24 cellular contexts compared by ENCODE assay signal in genomic region chr6:161076211-161076677, GRCh38.
DNase-seq lines count a peak whose midpoint lies in the region; ATAC-seq and TF ChIP-seq lines count a peak whose summit lies in the region.
"Had no signal": no experiment of that assay in that cellular context is flagged by ENCODE, and none has a peak within 500 bp of the region (broad histone marks: within the 10 kb centered on the region; RNA-seq: fewer than 3 reads in every experiment).

No MANE protein-coding gene starts in this region.

- H3K4me3 Mint-ChIP-seq in glutamatergic neuron (ENCODE audit: unreplicated experiment), result no peak overlapping the region
- H3K4me3 Mint-ChIP-seq: activated B cell treated with CpG ODN at 0.5 μM for 24 hours; memory B cell; naive B cell; T-helper 1 cell treated with Interleukin-12 subunit alpha and Interleukin-12 subunit beta and Interleukin-4 antibody, amounts not matched to agents 30 μg/mL and 1 μg/mL, for 36 hours had no signal

- H3K9me3 Mint-ChIP-seq in glutamatergic neuron (ENCODE audit: unreplicated experiment), result peaks cover 2% of the 10 kb centered on the region
- H3K9me3 Mint-ChIP-seq: activated B cell treated with CpG ODN at 0.5 μM for 24 hours; memory B cell; naive B cell; T-helper 1 cell treated with Interleukin-12 subunit alpha and Interleukin-12 subunit beta and Interleukin-4 antibody, amounts not matched to agents 30 μg/mL and 1 μg/mL, for 36 hours had no signal

- no peak overlapping the region for H3K4me3 ChIP-seq in WERI-Rb-1 (ENCODE audit: low read depth, low read length)
- H3K4me3 ChIP-seq in coronary artery, result no peak overlapping the region
- H3K4me3 ChIP-seq: adrenal gland, esophagus muscularis mucosa, gastroesophageal sphincter, ovary, right lobe of liver, upper lobe of right lung had no signal

- no peak overlapping the region for H3K27ac Mint-ChIP-seq in glutamatergic neuron (ENCODE audit: unreplicated experiment)
- H3K27ac Mint-ChIP-seq: activated B cell treated with CpG ODN at 0.5 μM for 24 hours; memory B cell; naive B cell; T-helper 1 cell treated with Interleukin-12 subunit alpha and Interleukin-12 subunit beta and Interleukin-4 antibody, amounts not matched to agents 30 μg/mL and 1 μg/mL, for 36 hours had no signal

- ATAC-seq in GM21717 (IDR thresholded peaks at IDR 0.05; ENCODE audit: unreplicated experiment), result no peak
- no peak for ATAC-seq in HG03520 (IDR thresholded peaks at IDR 0.05; ENCODE audit: unreplicated experiment)
- ATAC-seq: gastroesophageal sphincter, HCT116, right lobe of liver, upper lobe of right lung had no signal

- peak overlapping the region; percentile 65 for H3K27ac ChIP-seq in WERI-Rb-1
- H3K27ac ChIP-seq in coronary artery, result no peak overlapping the region
- H3K27ac ChIP-seq: adrenal gland, esophagus muscularis mucosa, gastroesophageal sphincter, ovary, right lobe of liver, upper lobe of right lung had no signal

- TF ChIP-seq CTCF in WERI-Rb-1 (IDR thresholded peaks at IDR 0.05; ENCODE audit: low read depth, low read length) (no peak), glutamatergic neuron (IDR thresholded peaks at IDR 0.05; ENCODE audit: partially characterized antibody, unreplicated experiment) (no peak), coronary artery (IDR thresholded peaks at IDR 0.05) (no peak)

- DNase-seq in activated naive CD4-positive, alpha-beta T cell treated with Interleukin-2 at 50 U/mL for 16 hours, result peak; percentile 23
- no peak for DNase-seq in activated naive CD4-positive, alpha-beta T cell (lab: John Stamatoyannopoulos, UW)
- peak; percentile 12 for DNase-seq in NCI-H2171 (lab: John Stamatoyannopoulos, UW)
- peak; percentile 86 for DNase-seq in WERI-Rb-1
- peak; percentile 61 for DNase-seq in glutamatergic neuron
- no peak for DNase-seq in coronary artery (ENCODE audit: low spot score)
- DNase-seq: activated B cell treated with CpG ODN at 0.5 μM for 24 hours; activated gamma-delta T cell; naive B cell; NCI-H1092 treated with DMSO at 0.1 percent for 48 hours; NCI-H2029; NCI-H510A treated with DMSO at 0.1 percent for 48 hours; ovary; right lobe of liver; stimulated activated CD8-positive, alpha-beta memory T cell treated with anti-CD3 and anti-CD28 coated beads, Interleukin-4, amount 100 ng/mL, for 48 hours; upper lobe of right lung had no signal

- no peaks in the 10 kb centered on the region for H3K27me3 Mint-ChIP-seq in glutamatergic neuron (ENCODE audit: unreplicated experiment)
- H3K27me3 Mint-ChIP-seq: activated B cell treated with CpG ODN at 0.5 μM for 24 hours, memory B cell, naive B cell had no signal

- no peaks in the 10 kb centered on the region for H3K9me3 ChIP-seq in WERI-Rb-1 (ENCODE audit: severe bottlenecking)
- H3K9me3 ChIP-seq: adrenal gland, esophagus muscularis mucosa, gastroesophageal sphincter, ovary, right lobe of liver, upper lobe of right lung had no signal

- H3K27me3 ChIP-seq in WERI-Rb-1 (ENCODE audit: insufficient read depth, low read depth, severe bottlenecking), result no peaks in the 10 kb centered on the region
- H3K27me3 ChIP-seq: adrenal gland, esophagus muscularis mucosa, gastroesophageal sphincter, ovary, right lobe of liver, upper lobe of right lung had no signal

- H3K4me1 Mint-ChIP-seq in glutamatergic neuron (ENCODE audit: low read depth, unreplicated experiment), result peaks cover 5% of the 10 kb centered on the region
- H3K4me1 Mint-ChIP-seq: activated B cell treated with CpG ODN at 0.5 μM for 24 hours, memory B cell, naive B cell had no signal

- no peaks in the 10 kb centered on the region for H3K36me3 Mint-ChIP-seq in glutamatergic neuron (ENCODE audit: unreplicated experiment)

- peaks cover 38% of the 10 kb centered on the region for H3K36me3 ChIP-seq in WERI-Rb-1
- H3K36me3 ChIP-seq: ovary had no signal

Comparison
In these comparisons a context has a peak if more than half of its experiments do, and no peak if none do; other contexts are left out.
1. DNase-seq: peak in activated naive CD4-positive, alpha-beta T cell treated with Interleukin-2 at 50 U/mL for 16 hours (single experiment), NCI-H2171 (single experiment), WERI-Rb-1 (single experiment) and glutamatergic neuron (single experiment); none in activated naive CD4-positive, alpha-beta T cell (0 of 4) and coronary artery (single experiment).